Comparison of ENCODE assay signal across 20 cellular contexts in genomic region chr7:34751725-34752643, GRCh38.
DNase-seq lines count a peak whose midpoint lies in the region; ATAC-seq and TF ChIP-seq lines count a peak whose summit lies in the region.
"Had no signal": no experiment of that assay in that cellular context is flagged by ENCODE, and none has a peak within 500 bp of the region (broad histone marks: within the 10 kb centered on the region; RNA-seq: fewer than 3 reads in every experiment).

No MANE protein-coding gene starts in this region.

- H3K4me1 Mint-ChIP-seq in type B pancreatic cell (ENCODE audit: unreplicated experiment) (peaks cover 17% of the 10 kb centered on the region), nephron progenitor cell (peaks cover 6% of the 10 kb centered on the region)
- H3K4me1 Mint-ChIP-seq: activated CD4-positive, alpha-beta T cell treated with anti-CD3 and anti-CD28 coated beads, Interleukin-2, amount 10 ng/mL, durations not matched to agents 7 days and 5 days; activated CD8-positive, alpha-beta memory T cell treated with anti-CD3 and anti-CD28 coated beads, Interleukin-2, amount 10 ng/mL, durations not matched to agents 7 days and 5 days; activated naive CD4-positive, alpha-beta T cell treated with anti-CD3 and anti-CD28 coated beads, Interleukin-2, amount 50 U/mL, for 24 hours had no signal

- TF ChIP-seq CTCF in type B pancreatic cell (conservative IDR thresholded peaks at IDR 0.05) (no peak), nephron progenitor cell (IDR thresholded peaks at IDR 0.05) (no peak)

- no peak overlapping the region for H3K27ac Mint-ChIP-seq in type B pancreatic cell
- no peak overlapping the region for H3K27ac Mint-ChIP-seq in nephron progenitor cell
- H3K27ac Mint-ChIP-seq: activated CD4-positive, alpha-beta T cell treated with anti-CD3 and anti-CD28 coated beads, Interleukin-2, amount 10 ng/mL, durations not matched to agents 7 days and 5 days; activated CD8-positive, alpha-beta memory T cell treated with anti-CD3 and anti-CD28 coated beads, Interleukin-2, amount 10 ng/mL, durations not matched to agents 7 days and 5 days; activated naive CD4-positive, alpha-beta T cell treated with anti-CD3 and anti-CD28 coated beads, Interleukin-2, amount 50 U/mL, for 24 hours; activated T-helper 1 cell treated with anti-CD3 and anti-CD28 coated beads, Interleukin-12 subunit alpha, Interleukin-12 subunit beta, Interleukin-2, Interleukin-4 antibody, amounts not matched to agents 30 ng/mL and 10 ng/mL and 1 ng/mL, durations not matched to agents 14 hours and 24 hours and 36 hours; GM23338 had no signal

- H3K4me3 Mint-ChIP-seq in type B pancreatic cell (peak overlapping the region; percentile 26), nephron progenitor cell (no peak overlapping the region)
- H3K4me3 Mint-ChIP-seq: activated CD4-positive, alpha-beta T cell treated with anti-CD3 and anti-CD28 coated beads, Interleukin-2, amount 10 ng/mL, durations not matched to agents 7 days and 5 days; activated CD8-positive, alpha-beta memory T cell treated with anti-CD3 and anti-CD28 coated beads, Interleukin-2, amount 10 ng/mL, durations not matched to agents 7 days and 5 days; activated naive CD4-positive, alpha-beta T cell treated with anti-CD3 and anti-CD28 coated beads, Interleukin-2, amount 50 U/mL, for 24 hours; activated T-helper 1 cell treated with anti-CD3 and anti-CD28 coated beads, Interleukin-12 subunit alpha, Interleukin-12 subunit beta, Interleukin-2, Interleukin-4 antibody, amounts not matched to agents 30 ng/mL and 10 ng/mL and 1 ng/mL, durations not matched to agents 14 hours and 24 hours and 36 hours; GM23338 had no signal

- DNase-seq in glomerular visceral epithelial cell (ENCODE audit: extremely low spot score) (peak; percentile 63), type B pancreatic cell (ENCODE audit: extremely low spot score, unreplicated experiment) (no peak), nephron progenitor cell (no peak), DMS114 treated with DMSO at 0.1 percent for 48 hours (lab: John Stamatoyannopoulos, UW; ENCODE audit: unreplicated experiment) (no peak)
- DNase-seq: activated CD4-positive, alpha-beta T cell treated with anti-CD3 and anti-CD28 coated beads, Interleukin-2, amount 10 ng/mL, durations not matched to agents 7 days and 5 days; activated CD8-positive, alpha-beta memory T cell treated with anti-CD3 and anti-CD28 coated beads, Interleukin-2, amount 10 ng/mL, durations not matched to agents 7 days and 5 days; anterior cingulate cortex; foreskin fibroblast; mucosa of descending colon; NCI-H1694 treated with DMSO at 0.1 percent for 48 hours; NCI-H2171 treated with DMSO at 0.1 percent for 48 hours; NCI-H526 treated with DMSO at 0.1 percent for 48 hours; SK-N-SH had no signal

- H3K27me3 Mint-ChIP-seq in type B pancreatic cell: no peaks in the 10 kb centered on the region
- H3K27me3 Mint-ChIP-seq in nephron progenitor cell (ENCODE audit: low read depth, poor library complexity): no peaks in the 10 kb centered on the region
- H3K27me3 Mint-ChIP-seq: activated CD4-positive, alpha-beta T cell treated with anti-CD3 and anti-CD28 coated beads, Interleukin-2, amount 10 ng/mL, durations not matched to agents 7 days and 5 days; activated CD8-positive, alpha-beta memory T cell treated with anti-CD3 and anti-CD28 coated beads, Interleukin-2, amount 10 ng/mL, durations not matched to agents 7 days and 5 days had no signal

- ATAC-seq in GM18907 (IDR thresholded peaks at IDR 0.05; ENCODE audit: unreplicated experiment) (peak; percentile 41), HG02938 (IDR thresholded peaks at IDR 0.05; ENCODE audit: unreplicated experiment) (peak; percentile 26), GM18502 (IDR thresholded peaks at IDR 0.05; ENCODE audit: poor library complexity, unreplicated experiment) (no peak)
- ATAC-seq: activated CD8-positive, alpha-beta memory T cell treated with anti-CD3 and anti-CD28 coated beads, Interleukin-2, amount 10 ng/mL, durations not matched to agents 7 days and 5 days; GM23338; K562; mucosa of descending colon had no signal

- H3K36me3 Mint-ChIP-seq in type B pancreatic cell (no peaks in the 10 kb centered on the region), nephron progenitor cell (ENCODE audit: low read depth) (no peaks in the 10 kb centered on the region)
- H3K36me3 Mint-ChIP-seq: activated CD8-positive, alpha-beta memory T cell treated with anti-CD3 and anti-CD28 coated beads, Interleukin-2, amount 10 ng/mL, durations not matched to agents 7 days and 5 days; activated naive CD4-positive, alpha-beta T cell treated with anti-CD3 and anti-CD28 coated beads, Interleukin-2, amount 50 U/mL, for 24 hours had no signal

- H3K9me3 Mint-ChIP-seq in type B pancreatic cell (no peaks in the 10 kb centered on the region), nephron progenitor cell (no peaks in the 10 kb centered on the region)
- H3K9me3 Mint-ChIP-seq: activated CD4-positive, alpha-beta T cell treated with anti-CD3 and anti-CD28 coated beads, Interleukin-2, amount 10 ng/mL, durations not matched to agents 7 days and 5 days; activated naive CD4-positive, alpha-beta T cell treated with anti-CD3 and anti-CD28 coated beads, Interleukin-2, amount 50 U/mL, for 24 hours; activated T-helper 1 cell treated with anti-CD3 and anti-CD28 coated beads, Interleukin-12 subunit alpha, Interleukin-12 subunit beta, Interleukin-2, Interleukin-4 antibody, amounts not matched to agents 30 ng/mL and 10 ng/mL and 1 ng/mL, durations not matched to agents 14 hours and 24 hours and 36 hours; GM23338 had no signal
